Comparison of ENCODE assay signal across 9 cellular contexts in the genomic region with DNA sequence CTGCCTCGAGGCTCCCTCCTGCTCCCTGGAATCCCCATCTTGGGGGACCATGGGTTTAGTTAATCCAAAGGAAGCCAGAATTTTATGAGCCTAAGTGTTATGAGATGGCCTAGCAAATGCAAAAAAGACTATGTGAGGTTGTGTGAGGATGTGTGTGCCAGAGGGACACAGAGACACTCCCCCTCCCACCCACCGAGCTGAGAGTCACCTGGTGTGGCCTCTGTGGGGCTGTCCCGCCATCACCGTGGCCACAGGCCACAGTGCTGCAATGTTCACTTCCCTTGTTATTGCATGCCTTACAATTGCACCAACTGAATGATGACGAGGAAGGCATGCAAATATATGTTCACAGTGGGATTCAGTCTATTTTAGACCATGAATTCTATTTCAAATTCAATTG.
DNase-seq lines count a peak whose midpoint lies in the region; ATAC-seq and FAIRE-seq lines count a peak whose summit lies in the region.
"Had no signal": no experiment of that assay in that cellular context is flagged by ENCODE, and none has a peak within 500 bp of the region (broad histone marks: within the 10 kb centered on the region; RNA-seq: fewer than 3 reads in every experiment).

No MANE protein-coding gene starts in this region.

- peaks cover 0 to 28% of the 10 kb centered on the region in 2 donors for H3K27me3 Mint-ChIP-seq in effector memory CD8-positive, alpha-beta T cell

- peak; percentile 75 for ATAC-seq in GM19463 (IDR thresholded peaks at IDR 0.05; ENCODE audit: unreplicated experiment)
- peak; percentile 81 for ATAC-seq in HG03439 (IDR thresholded peaks at IDR 0.05; ENCODE audit: unreplicated experiment)
- ATAC-seq in effector memory CD8-positive, alpha-beta T cell (replicated peaks), result peak; percentile 78

- H3K9me3 ChIP-seq in BLaER1, result peaks cover 7% of the 10 kb centered on the region; the same call in 1 of the 2 replicates
- H3K9me3 ChIP-seq: suprapubic skin had no signal

- peaks cover 15% of the 10 kb centered on the region for H3K36me3 Mint-ChIP-seq in effector memory CD8-positive, alpha-beta T cell (ENCODE audit: insufficient read depth)

- FAIRE-seq in HTR-8/SVneo (lab: Jason Lieb, UNC), result no peak

- no peaks in the 10 kb centered on the region for H3K27me3 ChIP-seq in BLaER1
- H3K27me3 ChIP-seq: suprapubic skin had no signal

- H3K27ac ChIP-seq in BLaER1, result no peak overlapping the region
- H3K27ac ChIP-seq: suprapubic skin had no signal

- peaks cover 12% of the 10 kb centered on the region for H3K4me1 ChIP-seq in BLaER1

- no peak overlapping the region for H3K9ac ChIP-seq in BLaER1

- no peak overlapping the region for H3K4me3 ChIP-seq in BLaER1
- H3K4me3 ChIP-seq: suprapubic skin had no signal

- peaks cover 24 to 33% of the 10 kb centered on the region in 2 donors for H3K4me1 Mint-ChIP-seq in effector memory CD8-positive, alpha-beta T cell (ENCODE audit: low read depth in 2 of 2)

- no peaks in the 10 kb centered on the region for H3K9me3 Mint-ChIP-seq in effector memory CD8-positive, alpha-beta T cell

- H3K4me2 ChIP-seq in BLaER1, result peak overlapping the region; percentile 58

- peak overlapping the region; percentile 87 to 94 for H3K27ac Mint-ChIP-seq in effector memory CD8-positive, alpha-beta T cell

- peak overlapping the region; percentile 82 to 84 for H3K4me3 Mint-ChIP-seq in effector memory CD8-positive, alpha-beta T cell

- H4K20me1 ChIP-seq in BLaER1, result no peaks in the 10 kb centered on the region

- DNase-seq in effector memory CD8-positive, alpha-beta T cell, result peak; percentile 56 to 59 (median 57)
- DNase-seq in NCI-H2196 treated with DMSO at 0.1 percent for 48 hours (lab: John Stamatoyannopoulos, UW; ENCODE audit: unreplicated experiment), result no peak
- DNase-seq in HTR-8/SVneo (ENCODE audit: insufficient read length, low spot score), result no peak
- no peak for DNase-seq in DMS79 (lab: John Stamatoyannopoulos, UW)
- no peak for DNase-seq in UCSD-AML1 (lab: John Stamatoyannopoulos, UW; ENCODE audit: unreplicated experiment)

- H3K36me3 ChIP-seq in BLaER1, result no peaks in the 10 kb centered on the region
- H3K36me3 ChIP-seq: suprapubic skin had no signal

Comparison
In these comparisons a context has a peak if more than half of its experiments do, and no peak if none do; other contexts are left out.
1. DNase-seq: peak in effector memory CD8-positive, alpha-beta T cell (3 of 3); none in NCI-H2196 treated with DMSO at 0.1 percent for 48 hours (single experiment), HTR-8/SVneo (single experiment), DMS79 (single experiment) and UCSD-AML1 (single experiment).
2. Peak in every context shown above with its lines, with median percentiles within 50 percentile points of each other: ATAC-seq.